In the genomic region with DNA sequence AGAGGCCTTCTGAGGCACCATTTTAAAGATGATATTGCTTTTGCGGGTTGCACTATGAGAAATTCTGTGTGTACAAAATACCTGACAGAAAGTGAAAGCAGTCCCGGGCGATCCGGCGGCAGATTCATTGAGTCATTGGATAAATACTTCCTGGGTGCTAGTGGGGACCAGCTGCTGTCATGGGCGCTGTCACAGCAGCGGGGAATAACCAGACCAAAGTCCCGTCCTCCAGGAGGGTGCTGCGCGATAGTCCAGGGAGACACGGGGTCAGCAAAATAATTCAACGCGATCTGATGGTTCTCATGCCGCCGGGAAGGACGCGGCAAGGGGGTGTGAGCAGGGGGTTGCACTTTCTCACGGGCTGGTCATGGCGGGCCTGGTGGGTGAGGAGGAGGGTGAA, we compare ENCODE assay signal across 1 cellular context.
TF ChIP-seq lines count a peak whose summit lies in the region.

No MANE protein-coding gene starts in this region.

TF ChIP-seq in HepG2, 621 proteins besides CTCF, POLR2A, EP300 and RAD21 (continued from another document and continues in another):
- TF ChIP-seq DDIT3 (CRISPR knock-in tag; IDR thresholded peaks at IDR 0.05), result no peak
- TF ChIP-seq ZNF136 (CRISPR knock-in tag; IDR thresholded peaks at IDR 0.05; ENCODE audit: low read depth), result no peak
- TF ChIP-seq NFYB (CRISPR knock-in tag; IDR thresholded peaks at IDR 0.05), result no peak
- no peak for TF ChIP-seq MTA1 (CRISPR knock-in tag; IDR thresholded peaks at IDR 0.05; ENCODE audit: borderline replicate concordance)
- TF ChIP-seq ZNF354B (CRISPR knock-in tag; IDR thresholded peaks at IDR 0.05), result no peak
- TF ChIP-seq, protein P1, sequence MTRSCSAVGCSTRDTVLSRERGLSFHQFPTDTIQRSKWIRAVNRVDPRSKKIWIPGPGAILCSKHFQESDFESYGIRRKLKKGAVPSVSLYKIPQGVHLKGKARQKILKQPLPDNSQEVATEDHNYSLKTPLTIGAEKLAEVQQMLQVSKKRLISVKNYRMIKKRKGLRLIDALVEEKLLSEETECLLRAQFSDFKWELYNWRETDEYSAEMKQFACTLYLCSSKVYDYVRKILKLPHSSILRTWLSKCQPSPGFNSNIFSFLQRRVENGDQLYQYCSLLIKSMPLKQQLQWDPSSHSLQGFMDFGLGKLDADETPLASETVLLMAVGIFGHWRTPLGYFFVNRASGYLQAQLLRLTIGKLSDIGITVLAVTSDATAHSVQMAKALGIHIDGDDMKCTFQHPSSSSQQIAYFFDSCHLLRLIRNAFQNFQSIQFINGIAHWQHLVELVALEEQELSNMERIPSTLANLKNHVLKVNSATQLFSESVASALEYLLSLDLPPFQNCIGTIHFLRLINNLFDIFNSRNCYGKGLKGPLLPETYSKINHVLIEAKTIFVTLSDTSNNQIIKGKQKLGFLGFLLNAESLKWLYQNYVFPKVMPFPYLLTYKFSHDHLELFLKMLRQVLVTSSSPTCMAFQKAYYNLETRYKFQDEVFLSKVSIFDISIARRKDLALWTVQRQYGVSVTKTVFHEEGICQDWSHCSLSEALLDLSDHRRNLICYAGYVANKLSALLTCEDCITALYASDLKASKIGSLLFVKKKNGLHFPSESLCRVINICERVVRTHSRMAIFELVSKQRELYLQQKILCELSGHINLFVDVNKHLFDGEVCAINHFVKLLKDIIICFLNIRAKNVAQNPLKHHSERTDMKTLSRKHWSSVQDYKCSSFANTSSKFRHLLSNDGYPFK (CRISPR knock-in tag; IDR thresholded peaks at IDR 0.05; ENCODE audit: borderline replicate concordance), result no peak
- TF ChIP-seq SAP130 (CRISPR knock-in tag; IDR thresholded peaks at IDR 0.05; ENCODE audit: low read depth), result peak; percentile 94
- no peak for TF ChIP-seq ZNF775 (CRISPR knock-in tag; IDR thresholded peaks at IDR 0.05; ENCODE audit: borderline replicate concordance)
- no peak for TF ChIP-seq SNAPC2 (CRISPR knock-in tag; IDR thresholded peaks at IDR 0.05)
- TF ChIP-seq ZNF780A (CRISPR knock-in tag; IDR thresholded peaks at IDR 0.05), result no peak
- TF ChIP-seq ZNF33A (CRISPR knock-in tag; IDR thresholded peaks at IDR 0.05; ENCODE audit: borderline replicate concordance), result no peak
- TF ChIP-seq ZNF296 (CRISPR knock-in tag; conservative IDR thresholded peaks at IDR 0.05), result no peak
- no peak for TF ChIP-seq ZNF747 (CRISPR knock-in tag; IDR thresholded peaks at IDR 0.05; ENCODE audit: borderline replicate concordance)
- TF ChIP-seq, protein P2, sequence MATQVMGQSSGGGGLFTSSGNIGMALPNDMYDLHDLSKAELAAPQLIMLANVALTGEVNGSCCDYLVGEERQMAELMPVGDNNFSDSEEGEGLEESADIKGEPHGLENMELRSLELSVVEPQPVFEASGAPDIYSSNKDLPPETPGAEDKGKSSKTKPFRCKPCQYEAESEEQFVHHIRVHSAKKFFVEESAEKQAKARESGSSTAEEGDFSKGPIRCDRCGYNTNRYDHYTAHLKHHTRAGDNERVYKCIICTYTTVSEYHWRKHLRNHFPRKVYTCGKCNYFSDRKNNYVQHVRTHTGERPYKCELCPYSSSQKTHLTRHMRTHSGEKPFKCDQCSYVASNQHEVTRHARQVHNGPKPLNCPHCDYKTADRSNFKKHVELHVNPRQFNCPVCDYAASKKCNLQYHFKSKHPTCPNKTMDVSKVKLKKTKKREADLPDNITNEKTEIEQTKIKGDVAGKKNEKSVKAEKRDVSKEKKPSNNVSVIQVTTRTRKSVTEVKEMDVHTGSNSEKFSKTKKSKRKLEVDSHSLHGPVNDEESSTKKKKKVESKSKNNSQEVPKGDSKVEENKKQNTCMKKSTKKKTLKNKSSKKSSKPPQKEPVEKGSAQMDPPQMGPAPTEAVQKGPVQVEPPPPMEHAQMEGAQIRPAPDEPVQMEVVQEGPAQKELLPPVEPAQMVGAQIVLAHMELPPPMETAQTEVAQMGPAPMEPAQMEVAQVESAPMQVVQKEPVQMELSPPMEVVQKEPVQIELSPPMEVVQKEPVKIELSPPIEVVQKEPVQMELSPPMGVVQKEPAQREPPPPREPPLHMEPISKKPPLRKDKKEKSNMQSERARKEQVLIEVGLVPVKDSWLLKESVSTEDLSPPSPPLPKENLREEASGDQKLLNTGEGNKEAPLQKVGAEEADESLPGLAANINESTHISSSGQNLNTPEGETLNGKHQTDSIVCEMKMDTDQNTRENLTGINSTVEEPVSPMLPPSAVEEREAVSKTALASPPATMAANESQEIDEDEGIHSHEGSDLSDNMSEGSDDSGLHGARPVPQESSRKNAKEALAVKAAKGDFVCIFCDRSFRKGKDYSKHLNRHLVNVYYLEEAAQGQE (IDR thresholded peaks at IDR 0.05; ENCODE audit: borderline replicate concordance in 1 of 2, low read depth in 1 of 2, low read length in 2 of 2), result no peak
- no peak for TF ChIP-seq ZNF335 (CRISPR knock-in tag; IDR thresholded peaks at IDR 0.05)
- no peak for TF ChIP-seq FOXP1 (IDR thresholded peaks at IDR 0.05)
- TF ChIP-seq FOXP1 (CRISPR knock-in tag; IDR thresholded peaks at IDR 0.05), result no peak
- TF ChIP-seq, protein P3, sequence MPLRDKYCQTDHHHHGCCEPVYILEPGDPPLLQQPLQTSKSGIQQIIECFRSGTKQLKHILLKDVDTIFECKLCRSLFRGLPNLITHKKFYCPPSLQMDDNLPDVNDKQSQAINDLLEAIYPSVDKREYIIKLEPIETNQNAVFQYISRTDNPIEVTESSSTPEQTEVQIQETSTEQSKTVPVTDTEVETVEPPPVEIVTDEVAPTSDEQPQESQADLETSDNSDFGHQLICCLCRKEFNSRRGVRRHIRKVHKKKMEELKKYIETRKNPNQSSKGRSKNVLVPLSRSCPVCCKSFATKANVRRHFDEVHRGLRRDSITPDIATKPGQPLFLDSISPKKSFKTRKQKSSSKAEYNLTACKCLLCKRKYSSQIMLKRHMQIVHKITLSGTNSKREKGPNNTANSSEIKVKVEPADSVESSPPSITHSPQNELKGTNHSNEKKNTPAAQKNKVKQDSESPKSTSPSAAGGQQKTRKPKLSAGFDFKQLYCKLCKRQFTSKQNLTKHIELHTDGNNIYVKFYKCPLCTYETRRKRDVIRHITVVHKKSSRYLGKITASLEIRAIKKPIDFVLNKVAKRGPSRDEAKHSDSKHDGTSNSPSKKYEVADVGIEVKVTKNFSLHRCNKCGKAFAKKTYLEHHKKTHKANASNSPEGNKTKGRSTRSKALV (CRISPR knock-in tag; IDR thresholded peaks at IDR 0.05), result no peak
- TF ChIP-seq MYNN (CRISPR knock-in tag; IDR thresholded peaks at IDR 0.05; ENCODE audit: low read depth), result no peak
- no peak for TF ChIP-seq ZNF343 (CRISPR knock-in tag; IDR thresholded peaks at IDR 0.05)
- no peak for TF ChIP-seq TFDP1 (CRISPR knock-in tag; IDR thresholded peaks at IDR 0.05; ENCODE audit: borderline replicate concordance)
- TF ChIP-seq RAD51 (IDR thresholded peaks at IDR 0.05; ENCODE audit: borderline replicate concordance), result no peak
- no peak for TF ChIP-seq FOXK1 (CRISPR knock-in tag; IDR thresholded peaks at IDR 0.05; ENCODE audit: borderline replicate concordance, low read depth)
- TF ChIP-seq STAG1 (CRISPR knock-in tag; IDR thresholded peaks at IDR 0.05), result no peak
- no peak for TF ChIP-seq ZBTB21 (CRISPR knock-in tag; IDR thresholded peaks at IDR 0.05)
- no peak for TF ChIP-seq ZNF460 (CRISPR knock-in tag; IDR thresholded peaks at IDR 0.05; ENCODE audit: borderline replicate concordance)
- TF ChIP-seq, protein P4, sequence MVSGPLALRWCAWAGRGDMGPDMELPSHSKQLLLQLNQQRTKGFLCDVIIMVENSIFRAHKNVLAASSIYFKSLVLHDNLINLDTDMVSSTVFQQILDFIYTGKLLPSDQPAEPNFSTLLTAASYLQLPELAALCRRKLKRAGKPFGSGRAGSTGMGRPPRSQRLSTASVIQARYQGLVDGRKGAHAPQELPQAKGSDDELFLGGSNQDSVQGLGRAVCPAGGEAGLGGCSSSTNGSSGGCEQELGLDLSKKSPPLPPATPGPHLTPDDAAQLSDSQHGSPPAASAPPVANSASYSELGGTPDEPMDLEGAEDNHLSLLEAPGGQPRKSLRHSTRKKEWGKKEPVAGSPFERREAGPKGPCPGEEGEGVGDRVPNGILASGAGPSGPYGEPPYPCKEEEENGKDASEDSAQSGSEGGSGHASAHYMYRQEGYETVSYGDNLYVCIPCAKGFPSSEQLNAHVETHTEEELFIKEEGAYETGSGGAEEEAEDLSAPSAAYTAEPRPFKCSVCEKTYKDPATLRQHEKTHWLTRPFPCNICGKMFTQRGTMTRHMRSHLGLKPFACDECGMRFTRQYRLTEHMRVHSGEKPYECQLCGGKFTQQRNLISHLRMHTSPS (CRISPR knock-in tag; IDR thresholded peaks at IDR 0.05; ENCODE audit: low read depth), result no peak
- no peak for TF ChIP-seq ZNF207 (IDR thresholded peaks at IDR 0.05; ENCODE audit: borderline replicate concordance)
- TF ChIP-seq POLR2AphosphoS5 (IDR thresholded peaks at IDR 0.05; ENCODE audit: low read depth, low read length), result no peak
- peak; percentile 33; the same call in 1 of the 2 replicates for TF ChIP-seq FOXO1 (CRISPR knock-in tag; IDR thresholded peaks at IDR 0.05)
- no peak; the same call in 1 of the 2 replicates for TF ChIP-seq MEIS1 (CRISPR knock-in tag; IDR thresholded peaks at IDR 0.05; ENCODE audit: borderline replicate concordance)
- no peak for TF ChIP-seq CBX1 (IDR thresholded peaks at IDR 0.05; ENCODE audit: low read depth)
- no peak for TF ChIP-seq ZNF746 (CRISPR knock-in tag; IDR thresholded peaks at IDR 0.05)
- no peak for TF ChIP-seq MTF1 (CRISPR knock-in tag; IDR thresholded peaks at IDR 0.05)
- TF ChIP-seq ATF7-NPFF (CRISPR knock-in tag; IDR thresholded peaks at IDR 0.05; ENCODE audit: low read depth), result no peak
- no peak for TF ChIP-seq REL (CRISPR knock-in tag; conservative IDR thresholded peaks at IDR 0.05)
- TF ChIP-seq BCL6 (CRISPR knock-in tag; IDR thresholded peaks at IDR 0.05), result no peak
- TF ChIP-seq, protein P5, sequence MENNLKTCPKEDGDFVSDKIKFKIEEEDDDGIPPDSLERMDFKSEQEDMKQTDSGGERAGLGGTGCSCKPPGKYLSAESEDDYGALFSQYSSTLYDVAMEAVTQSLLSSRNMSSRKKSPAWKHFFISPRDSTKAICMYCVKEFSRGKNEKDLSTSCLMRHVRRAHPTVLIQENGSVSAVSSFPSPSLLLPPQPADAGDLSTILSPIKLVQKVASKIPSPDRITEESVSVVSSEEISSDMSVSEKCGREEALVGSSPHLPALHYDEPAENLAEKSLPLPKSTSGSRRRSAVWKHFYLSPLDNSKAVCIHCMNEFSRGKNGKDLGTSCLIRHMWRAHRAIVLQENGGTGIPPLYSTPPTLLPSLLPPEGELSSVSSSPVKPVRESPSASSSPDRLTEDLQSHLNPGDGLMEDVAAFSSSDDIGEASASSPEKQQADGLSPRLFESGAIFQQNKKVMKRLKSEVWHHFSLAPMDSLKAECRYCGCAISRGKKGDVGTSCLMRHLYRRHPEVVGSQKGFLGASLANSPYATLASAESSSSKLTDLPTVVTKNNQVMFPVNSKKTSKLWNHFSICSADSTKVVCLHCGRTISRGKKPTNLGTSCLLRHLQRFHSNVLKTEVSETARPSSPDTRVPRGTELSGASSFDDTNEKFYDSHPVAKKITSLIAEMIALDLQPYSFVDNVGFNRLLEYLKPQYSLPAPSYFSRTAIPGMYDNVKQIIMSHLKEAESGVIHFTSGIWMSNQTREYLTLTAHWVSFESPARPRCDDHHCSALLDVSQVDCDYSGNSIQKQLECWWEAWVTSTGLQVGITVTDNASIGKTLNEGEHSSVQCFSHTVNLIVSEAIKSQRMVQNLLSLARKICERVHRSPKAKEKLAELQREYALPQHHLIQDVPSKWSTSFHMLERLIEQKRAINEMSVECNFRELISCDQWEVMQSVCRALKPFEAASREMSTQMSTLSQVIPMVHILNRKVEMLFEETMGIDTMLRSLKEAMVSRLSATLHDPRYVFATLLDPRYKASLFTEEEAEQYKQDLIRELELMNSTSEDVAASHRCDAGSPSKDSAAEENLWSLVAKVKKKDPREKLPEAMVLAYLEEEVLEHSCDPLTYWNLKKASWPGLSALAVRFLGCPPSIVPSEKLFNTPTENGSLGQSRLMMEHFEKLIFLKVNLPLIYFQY (CRISPR knock-in tag; IDR thresholded peaks at IDR 0.05; ENCODE audit: borderline replicate concordance), result no peak
- peak; percentile 36; the same call in 1 of the 2 replicates for TF ChIP-seq ZKSCAN8 (CRISPR knock-in tag; IDR thresholded peaks at IDR 0.05; ENCODE audit: borderline replicate concordance)
- TF ChIP-seq KDM4B (CRISPR knock-in tag; IDR thresholded peaks at IDR 0.05), result no peak
- TF ChIP-seq SATB2 (CRISPR knock-in tag; IDR thresholded peaks at IDR 0.05), result no peak
- 0 out of 2 replicates have a peak, but pooled peaks have one; percentile 16 for TF ChIP-seq THAP11 (CRISPR knock-in tag; IDR thresholded peaks at IDR 0.05)
- TF ChIP-seq, protein P6, sequence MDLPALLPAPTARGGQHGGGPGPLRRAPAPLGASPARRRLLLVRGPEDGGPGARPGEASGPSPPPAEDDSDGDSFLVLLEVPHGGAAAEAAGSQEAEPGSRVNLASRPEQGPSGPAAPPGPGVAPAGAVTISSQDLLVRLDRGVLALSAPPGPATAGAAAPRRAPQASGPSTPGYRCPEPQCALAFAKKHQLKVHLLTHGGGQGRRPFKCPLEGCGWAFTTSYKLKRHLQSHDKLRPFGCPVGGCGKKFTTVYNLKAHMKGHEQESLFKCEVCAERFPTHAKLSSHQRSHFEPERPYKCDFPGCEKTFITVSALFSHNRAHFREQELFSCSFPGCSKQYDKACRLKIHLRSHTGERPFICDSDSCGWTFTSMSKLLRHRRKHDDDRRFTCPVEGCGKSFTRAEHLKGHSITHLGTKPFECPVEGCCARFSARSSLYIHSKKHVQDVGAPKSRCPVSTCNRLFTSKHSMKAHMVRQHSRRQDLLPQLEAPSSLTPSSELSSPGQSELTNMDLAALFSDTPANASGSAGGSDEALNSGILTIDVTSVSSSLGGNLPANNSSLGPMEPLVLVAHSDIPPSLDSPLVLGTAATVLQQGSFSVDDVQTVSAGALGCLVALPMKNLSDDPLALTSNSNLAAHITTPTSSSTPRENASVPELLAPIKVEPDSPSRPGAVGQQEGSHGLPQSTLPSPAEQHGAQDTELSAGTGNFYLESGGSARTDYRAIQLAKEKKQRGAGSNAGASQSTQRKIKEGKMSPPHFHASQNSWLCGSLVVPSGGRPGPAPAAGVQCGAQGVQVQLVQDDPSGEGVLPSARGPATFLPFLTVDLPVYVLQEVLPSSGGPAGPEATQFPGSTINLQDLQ (CRISPR knock-in tag; IDR thresholded peaks at IDR 0.05), result no peak
